ENCODE assay signal across 14 cellular contexts in the genomic region with DNA sequence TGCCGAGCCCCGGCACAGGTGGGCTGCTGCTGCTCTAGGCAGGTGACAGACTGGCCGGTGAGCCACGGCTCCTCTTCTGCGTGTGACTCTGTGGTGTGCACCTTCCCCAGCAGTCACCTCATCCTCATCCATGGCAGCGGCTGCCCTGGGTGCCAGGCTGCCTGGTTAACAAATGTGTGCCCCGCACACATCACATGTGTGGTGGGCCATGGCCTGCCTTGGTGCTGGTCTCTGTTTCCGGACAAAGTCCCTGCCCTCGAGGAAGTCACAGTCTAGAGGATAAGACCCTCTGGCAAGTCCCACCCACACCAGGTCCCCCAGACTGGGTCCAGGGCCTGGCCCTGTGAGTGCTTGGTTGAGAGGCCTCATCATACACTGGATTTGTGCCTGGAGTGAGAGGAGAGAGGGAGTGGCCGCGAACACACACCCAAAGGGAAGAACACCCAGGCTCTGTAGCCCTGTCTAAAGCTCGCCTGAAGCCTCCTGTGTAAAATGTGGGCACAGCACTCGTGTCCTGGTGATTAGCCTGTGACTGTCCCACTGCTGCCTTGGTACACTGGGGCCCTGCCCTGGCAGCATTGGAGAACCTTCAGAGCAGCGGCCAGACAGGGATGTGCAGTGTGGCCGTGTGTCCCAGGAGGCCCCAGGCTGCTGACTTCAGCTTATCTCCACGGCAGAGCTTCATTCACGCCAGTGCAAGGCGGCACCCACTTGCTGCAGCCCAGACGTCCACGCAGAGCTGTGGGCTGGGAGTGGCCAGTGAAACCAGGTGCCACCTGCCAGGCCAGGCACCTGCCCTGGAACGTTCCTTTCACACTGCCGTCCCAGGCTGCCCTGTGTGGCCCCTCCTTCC.
DNase-seq lines count a peak whose midpoint lies in the region; ATAC-seq and TF ChIP-seq lines count a peak whose summit lies in the region.
"Had no signal": no experiment of that assay in that cellular context is flagged by ENCODE, and none has a peak within 500 bp of the region (broad histone marks: within the 10 kb centered on the region; RNA-seq: fewer than 3 reads in every experiment).

No MANE protein-coding gene starts in this region.

- H3K27ac Mint-ChIP-seq in activated CD8-positive, alpha-beta T cell treated with anti-CD3 and anti-CD28 coated beads, Interleukin-2, amount 10 ng/mL, durations not matched to agents 7 days and 5 days: peak overlapping the region; percentile 30
- no peak overlapping the region for H3K27ac Mint-ChIP-seq in activated CD8-positive, alpha-beta T cell treated with anti-CD3 and anti-CD28 coated beads for 36 hours
- peak overlapping the region; percentile 62 for H3K27ac Mint-ChIP-seq in central memory CD8-positive, alpha-beta T cell (ENCODE audit: low read depth)
- H3K27ac Mint-ChIP-seq in immature natural killer cell: no peak overlapping the region
- H3K27ac Mint-ChIP-seq: activated T-cell treated with anti-CD3 and anti-CD28 coated beads, Interleukin-2, amount 50 U/mL, for 72 hours; CD4-positive, alpha-beta T cell had no signal

- peak overlapping the region; percentile 68 to 82 (median 80) for H3K27ac ChIP-seq in transverse colon

- H3K4me1 Mint-ChIP-seq in activated CD8-positive, alpha-beta T cell treated with anti-CD3 and anti-CD28 coated beads, Interleukin-2, amount 10 ng/mL, durations not matched to agents 7 days and 5 days (ENCODE audit: low read depth): no peaks in the 10 kb centered on the region
- H3K4me1 Mint-ChIP-seq in activated CD8-positive, alpha-beta T cell treated with anti-CD3 and anti-CD28 coated beads for 36 hours (ENCODE audit: low read depth): no peaks in the 10 kb centered on the region
- H3K4me1 Mint-ChIP-seq in central memory CD8-positive, alpha-beta T cell: peaks cover 27% of the 10 kb centered on the region
- H3K4me1 Mint-ChIP-seq in immature natural killer cell: peaks cover 17 to 24% of the 10 kb centered on the region in 2 donors

- H3K27me3 Mint-ChIP-seq in activated CD8-positive, alpha-beta T cell treated with anti-CD3 and anti-CD28 coated beads, Interleukin-2, amount 10 ng/mL, durations not matched to agents 7 days and 5 days (ENCODE audit: low read depth): no peaks in the 10 kb centered on the region
- H3K27me3 Mint-ChIP-seq in activated CD8-positive, alpha-beta T cell treated with anti-CD3 and anti-CD28 coated beads for 36 hours: no peaks in the 10 kb centered on the region
- no peaks in the 10 kb centered on the region for H3K27me3 Mint-ChIP-seq in central memory CD8-positive, alpha-beta T cell
- H3K27me3 Mint-ChIP-seq in immature natural killer cell (ENCODE audit: low read depth in 3 of 3): peaks cover 0 to 2% (median 2%) of the 10 kb centered on the region in 3 donors
- H3K27me3 Mint-ChIP-seq: CD4-positive, alpha-beta T cell had no signal

- no peaks in the 10 kb centered on the region for H3K9me3 ChIP-seq in mucosa of descending colon
- H3K9me3 ChIP-seq in transverse colon: no peaks in the 10 kb centered on the region

- POLR2A ChIA-PET in activated CD8-positive, alpha-beta T cell treated with anti-CD3 and anti-CD28 coated beads, Interleukin-2, amount 10 ng/mL, durations not matched to agents 7 days and 5 days (lab: Charles Lee): no interaction called here
- POLR2A ChIA-PET in activated CD8-positive, alpha-beta T cell treated with anti-CD3 and anti-CD28 coated beads for 36 hours (lab: Charles Lee): no interaction called here

- intact Hi-C loops in activated CD8-positive, alpha-beta T cell treated with anti-CD3 and anti-CD28 coated beads for 36 hours (cut with micrococcal nuclease): no loop called here
- intact Hi-C loops in mucosa of descending colon (cut with DNase I, micrococcal nuclease) (no loop called here), transverse colon (cut with DNase I; ENCODE audit: low total_unique reads) (no loop called here)

- H3K4me3 ChIP-seq in mucosa of descending colon: no peak overlapping the region
- H3K4me3 ChIP-seq in transverse colon: no peak overlapping the region

- no peaks in the 10 kb centered on the region for H3K27me3 ChIP-seq in transverse colon

- no peaks in the 10 kb centered on the region for H3K9me3 Mint-ChIP-seq in activated CD8-positive, alpha-beta T cell treated with anti-CD3 and anti-CD28 coated beads, Interleukin-2, amount 10 ng/mL, durations not matched to agents 7 days and 5 days (ENCODE audit: insufficient read depth)
- H3K9me3 Mint-ChIP-seq in activated CD8-positive, alpha-beta T cell treated with anti-CD3 and anti-CD28 coated beads for 36 hours: no peaks in the 10 kb centered on the region
- H3K9me3 Mint-ChIP-seq in central memory CD8-positive, alpha-beta T cell: no peaks in the 10 kb centered on the region
- no peaks in the 10 kb centered on the region for H3K9me3 Mint-ChIP-seq in immature natural killer cell
- H3K9me3 Mint-ChIP-seq: activated T-cell treated with anti-CD3 and anti-CD28 coated beads, Interleukin-2, amount 50 U/mL, for 72 hours; CD4-positive, alpha-beta T cell had no signal

- no peak for ATAC-seq in activated CD8-positive, alpha-beta T cell treated with anti-CD3 and anti-CD28 coated beads, Interleukin-2, amount 10 ng/mL, durations not matched to agents 7 days and 5 days
- ATAC-seq in activated CD8-positive, alpha-beta T cell treated with anti-CD3 and anti-CD28 coated beads for 36 hours: no peak
- ATAC-seq in central memory CD8-positive, alpha-beta T cell (replicated peaks; ENCODE audit: extremely low read depth, poor library complexity, severe bottlenecking): no peak
- peak; percentile 82 for ATAC-seq in mucosa of descending colon
- ATAC-seq: activated T-cell treated with anti-CD3 and anti-CD28 coated beads, Interleukin-2, amount 50 U/mL, for 72 hours had no signal

- TF ChIP-seq POLR2A in transverse colon (IDR thresholded peaks at IDR 0.05): peak; percentile 28

- H3K36me3 ChIP-seq in mucosa of descending colon (ENCODE audit: low read depth): no peaks in the 10 kb centered on the region
- no peaks in the 10 kb centered on the region for H3K36me3 ChIP-seq in transverse colon

- TF ChIP-seq CTCF in activated CD8-positive, alpha-beta T cell treated with anti-CD3 and anti-CD28 coated beads for 36 hours (IDR thresholded peaks at IDR 0.05): no peak
- TF ChIP-seq CTCF in mucosa of descending colon (IDR thresholded peaks at IDR 0.05) (no peak), transverse colon (IDR thresholded peaks at IDR 0.05) (no peak)

- TF ChIP-seq EP300 in transverse colon (IDR thresholded peaks at IDR 0.05; ENCODE audit: low read depth): no peak

- 66% methylated on average over 20 of the region's 22 CpGs; no CpG with 5 or more reads in 1 of the 2 donors for WGBS in transverse colon (ENCODE audit: low coverage in 1 of 2), 2 donors

- no peak overlapping the region for H3K4me3 Mint-ChIP-seq in activated CD8-positive, alpha-beta T cell treated with anti-CD3 and anti-CD28 coated beads, Interleukin-2, amount 10 ng/mL, durations not matched to agents 7 days and 5 days
- no peak overlapping the region for H3K4me3 Mint-ChIP-seq in activated CD8-positive, alpha-beta T cell treated with anti-CD3 and anti-CD28 coated beads for 36 hours
- H3K4me3 Mint-ChIP-seq in central memory CD8-positive, alpha-beta T cell: no peak overlapping the region
- no peak overlapping the region for H3K4me3 Mint-ChIP-seq in immature natural killer cell
- H3K4me3 Mint-ChIP-seq: activated T-cell treated with anti-CD3 and anti-CD28 coated beads, Interleukin-2, amount 50 U/mL, for 72 hours; CD4-positive, alpha-beta T cell had no signal

- H3K4me1 ChIP-seq in mucosa of descending colon (ENCODE audit: low read depth) (peaks cover 15% of the 10 kb centered on the region), transverse colon (peaks cover 0 to 39% (median 26%) of the 10 kb centered on the region in 4 donors)

- CTCF ChIA-PET in activated CD8-positive, alpha-beta T cell treated with anti-CD3 and anti-CD28 coated beads, Interleukin-2, amount 10 ng/mL, durations not matched to agents 7 days and 5 days (lab: Charles Lee): no interaction called here
- CTCF ChIA-PET in activated CD8-positive, alpha-beta T cell treated with anti-CD3 and anti-CD28 coated beads for 36 hours (lab: Charles Lee): no interaction called here

- H3K36me3 Mint-ChIP-seq in activated CD8-positive, alpha-beta T cell treated with anti-CD3 and anti-CD28 coated beads, Interleukin-2, amount 10 ng/mL, durations not matched to agents 7 days and 5 days (ENCODE audit: low read depth): no peaks in the 10 kb centered on the region
- H3K36me3 Mint-ChIP-seq in activated CD8-positive, alpha-beta T cell treated with anti-CD3 and anti-CD28 coated beads for 36 hours (ENCODE audit: low read depth): no peaks in the 10 kb centered on the region
- peaks cover 6% of the 10 kb centered on the region for H3K36me3 Mint-ChIP-seq in central memory CD8-positive, alpha-beta T cell (ENCODE audit: insufficient read depth)
- H3K36me3 Mint-ChIP-seq in immature natural killer cell: no peaks in the 10 kb centered on the region

- in situ Hi-C loops in transverse colon (cut with MboI; ENCODE audit: low pct_ligation_motif_present in 1 of 4, low pct_unique_long_range_greater_than_20kb in 1 of 4, low sequenced_read_pairs in 3 of 4): no loop called here

- DNase-seq in activated CD8-positive, alpha-beta T cell treated with anti-CD3 and anti-CD28 coated beads, Interleukin-2, amount 10 ng/mL, durations not matched to agents 7 days and 5 days: no peak
- no peak for DNase-seq in activated CD8-positive, alpha-beta T cell treated with anti-CD3 and anti-CD28 coated beads for 36 hours
- DNase-seq in central memory CD8-positive, alpha-beta T cell (ENCODE audit: low spot score in 2 of 2): no peak
- DNase-seq in mucosa of descending colon: peak; percentile 45 to 74 (median 69)
- peak; percentile 60 for DNase-seq in transverse colon
- DNase-seq in immature natural killer cell: no peak
- no peak for DNase-seq in pons (ENCODE audit: low spot score)
- no peak for DNase-seq in NCI-H1092 treated with DMSO at 0.1 percent for 48 hours (lab: John Stamatoyannopoulos, UW)
- DNase-seq: activated CD4-positive, alpha-beta T cell treated with anti-CD3 and anti-CD28 coated beads, Interleukin-2, amount 50 U/mL, for 4 hours; activated T-cell treated with anti-CD3 and anti-CD28 coated beads, Interleukin-2, amount 50 U/mL, for 72 hours; CD4-positive, alpha-beta T cell; glutamatergic neuron; GOT3; substantia nigra had no signal

Comparison
In these comparisons a context has a peak if more than half of its experiments do, and no peak if none do; other contexts are left out.
1. H3K27ac Mint-ChIP-seq: peak in activated CD8-positive, alpha-beta T cell treated with anti-CD3 and anti-CD28 coated beads, Interleukin-2, amount 10 ng/mL, durations not matched to agents 7 days and 5 days (single experiment) and central memory CD8-positive, alpha-beta T cell (single experiment); none in activated CD8-positive, alpha-beta T cell treated with anti-CD3 and anti-CD28 coated beads for 36 hours (single experiment) and immature natural killer cell (0 of 6).
2. DNase-seq: peak in mucosa of descending colon (3 of 3) and transverse colon (single experiment); none in activated CD8-positive, alpha-beta T cell treated with anti-CD3 and anti-CD28 coated beads, Interleukin-2, amount 10 ng/mL, durations not matched to agents 7 days and 5 days (single experiment), activated CD8-positive, alpha-beta T cell treated with anti-CD3 and anti-CD28 coated beads for 36 hours (single experiment), central memory CD8-positive, alpha-beta T cell (0 of 2), immature natural killer cell (0 of 3), pons (single experiment) and NCI-H1092 treated with DMSO at 0.1 percent for 48 hours (single experiment).